In genomic region chr5:139419226-139419625, GRCh38 we compare ENCODE assay signal across 25 cellular contexts. TPM values are rescaled to one million over a fixed set of nuclear protein-coding genes. Genes with fewer than 3 reads are reported as not detected.
DNase-seq lines count a peak whose midpoint lies in the region; ATAC-seq and TF ChIP-seq lines count a peak whose summit lies in the region.
"Had no signal": no experiment of that assay in that cellular context is flagged by ENCODE, and none has a peak within 500 bp of the region (broad histone marks: within the 10 kb centered on the region; RNA-seq: fewer than 3 reads in every experiment).

No MANE protein-coding gene starts in this region.

- H3K9me3 Mint-ChIP-seq in activated CD4-positive, alpha-beta memory T cell treated with anti-CD3 and anti-CD28 coated beads, Interleukin-2, amount 10 ng/mL, durations not matched to agents 7 days and 5 days = no peaks in the 10 kb centered on the region
- H3K9me3 Mint-ChIP-seq: CD4-positive, CD25-positive, alpha-beta regulatory T cell; natural killer cell treated with Interleukin-12 subunit alpha and Interleukin-12 subunit beta and Interleukin-15 and Interleukin-18, amount 100 ng/mL, for 72 hours had no signal

- peaks cover 6 to 40% (median 18%) of the 10 kb centered on the region in 11 experiments; a peak in 18 of 22 replicates for H3K36me3 ChIP-seq in BLaER1 treated with 17β-estradiol and CSF1 and Interleukin-3, amounts not matched to agents 10 nM and 100 nM
- H3K36me3 ChIP-seq in heart left ventricle (peaks cover 0 to 51% (median 42%) of the 10 kb centered on the region in 9 donors), mucosa of rectum (ENCODE audit: control insufficient read depth in 2 of 2, insufficient read depth in 2 of 2, low read length in 2 of 2) (peaks cover 0 to 3% of the 10 kb centered on the region in 2 donors), tibial artery (peaks cover 6 to 34% (median 24%) of the 10 kb centered on the region in 3 donors)
- H3K36me3 ChIP-seq: pancreas had no signal

- H3K4me3 Mint-ChIP-seq in activated CD4-positive, alpha-beta memory T cell treated with anti-CD3 and anti-CD28 coated beads, Interleukin-2, amount 10 ng/mL, durations not matched to agents 7 days and 5 days = no peak overlapping the region
- H3K4me3 Mint-ChIP-seq: CD4-positive, CD25-positive, alpha-beta regulatory T cell; natural killer cell treated with Interleukin-12 subunit alpha and Interleukin-12 subunit beta and Interleukin-15 and Interleukin-18, amount 100 ng/mL, for 72 hours had no signal

- DNase-seq in activated CD4-positive, alpha-beta memory T cell treated with anti-CD3 and anti-CD28 coated beads, Interleukin-2, amount 10 ng/mL, durations not matched to agents 7 days and 5 days = no peak
- DNase-seq in heart left ventricle (no peak), NCI-H2081 (lab: John Stamatoyannopoulos, UW) (no peak), HUDEP-2 (lab: John Stamatoyannopoulos, UW; ENCODE audit: unreplicated experiment in 76 of 76) (no peak), retina (no peak), tibial artery (no peak)
- DNase-seq: activated CD4-positive, alpha-beta T cell treated with anti-CD3 and anti-CD28 coated beads, Interleukin-2, amount 50 U/mL, for 1 hour; amniotic stem cell; CD4-positive, CD25-positive, alpha-beta regulatory T cell; effector CD4-positive, alpha-beta T cell; esophagus squamous epithelium; IMR-90; kidney glomerular epithelial cell; NCI-H1105 treated with DMSO at 0.1 percent for 48 hours; NCI-H2029 treated with DMSO at 0.1 percent for 48 hours; pancreas; SHP77 treated with DMSO at 0.1 percent for 48 hours; stimulated activated CD8-positive, alpha-beta memory T cell treated with anti-CD3 and anti-CD28 coated beads, Interleukin-4, amount 100 ng/mL, for 48 hours; substantia nigra had no signal

- peak overlapping the region in 8 of 11 experiments; percentile 8 to 32 (median 20); a peak in 10 of 22 replicates for H3K9ac ChIP-seq in BLaER1 treated with 17β-estradiol and CSF1 and Interleukin-3, amounts not matched to agents 10 nM and 100 nM
- H3K9ac ChIP-seq in mucosa of rectum (ENCODE audit: low read depth in 1 of 2, low read length in 2 of 2) = peak overlapping the region in 1 of 2 donors; percentile 8

- intact Hi-C loops in heart left ventricle (cut with DNase I) (no loop called here), tibial artery (cut with DNase I; ENCODE audit: low total_unique reads) (no loop called here)

- peak overlapping the region; percentile 48 for H3K27ac Mint-ChIP-seq in activated CD4-positive, alpha-beta memory T cell treated with anti-CD3 and anti-CD28 coated beads, Interleukin-2, amount 10 ng/mL, durations not matched to agents 7 days and 5 days
- H3K27ac Mint-ChIP-seq: natural killer cell treated with Interleukin-12 subunit alpha and Interleukin-12 subunit beta and Interleukin-15 and Interleukin-18, amount 100 ng/mL, for 72 hours had no signal

- H3K9me3 ChIP-seq in BLaER1 treated with 17β-estradiol and CSF1 and Interleukin-3, amounts not matched to agents 10 nM and 100 nM (replicated peaks in 1 of 11) = no peaks in the 10 kb centered on the region; a peak in 1 of 22 replicates
- H3K9me3 ChIP-seq in heart left ventricle (no peaks in the 10 kb centered on the region), mucosa of rectum (ENCODE audit: control insufficient read depth in 2 of 2, low read length in 2 of 2) (no peaks in the 10 kb centered on the region), tibial artery (no peaks in the 10 kb centered on the region)
- H3K9me3 ChIP-seq: esophagus squamous epithelium, pancreas had no signal

- POLR2A ChIA-PET in activated CD4-positive, alpha-beta memory T cell treated with anti-CD3 and anti-CD28 coated beads, Interleukin-2, amount 10 ng/mL, durations not matched to agents 7 days and 5 days (lab: Charles Lee) = interaction anchor here (1.1 to 11.1 kb wide), 8 partner anchors 15 to 143 kb away, joined by 4 to 137 read pairs (median 9); partner anchors contain the start of genes DNAJC18, MZB1, SMIM33 and SPATA24

- H3K27me3 Mint-ChIP-seq in activated CD4-positive, alpha-beta memory T cell treated with anti-CD3 and anti-CD28 coated beads, Interleukin-2, amount 10 ng/mL, durations not matched to agents 7 days and 5 days = no peaks in the 10 kb centered on the region
- H3K27me3 Mint-ChIP-seq: CD4-positive, CD25-positive, alpha-beta regulatory T cell; natural killer cell treated with Interleukin-12 subunit alpha and Interleukin-12 subunit beta and Interleukin-15 and Interleukin-18, amount 100 ng/mL, for 72 hours had no signal

- no peaks in the 10 kb centered on the region for H3K27me3 ChIP-seq in BLaER1 treated with 17β-estradiol and CSF1 and Interleukin-3, amounts not matched to agents 10 nM and 100 nM
- H3K27me3 ChIP-seq in heart left ventricle (no peaks in the 10 kb centered on the region), mucosa of rectum (ENCODE audit: control insufficient read depth in 2 of 2, insufficient read depth in 2 of 2, low read length in 2 of 2) (no peaks in the 10 kb centered on the region), tibial artery (no peaks in the 10 kb centered on the region)
- H3K27me3 ChIP-seq: esophagus squamous epithelium, pancreas had no signal

- no peaks in the 10 kb centered on the region for H4K20me1 ChIP-seq in BLaER1 treated with 17β-estradiol and CSF1 and Interleukin-3, amounts not matched to agents 10 nM and 100 nM

- H3K4me2 ChIP-seq in BLaER1 treated with 17β-estradiol and CSF1 and Interleukin-3, amounts not matched to agents 10 nM and 100 nM = peak overlapping the region; percentile 1 to 86 (median 69); a peak in 18 of 22 replicates

- CTCF ChIA-PET in activated CD4-positive, alpha-beta memory T cell treated with anti-CD3 and anti-CD28 coated beads, Interleukin-2, amount 10 ng/mL, durations not matched to agents 7 days and 5 days (lab: Charles Lee) = interaction anchor here (0.6 to 9.4 kb wide), 9 partner anchors 9 to 202 kb away, joined by 3 to 329 read pairs (median 4); partner anchors contain the start of genes DNAJC18 and STING1

- TF ChIP-seq CTCF in heart left ventricle (IDR thresholded peaks at IDR 0.05) = no peak
- TF ChIP-seq CTCF in tibial artery (IDR thresholded peaks at IDR 0.05) = no peak

- H3K27ac ChIP-seq in BLaER1 treated with 17β-estradiol and CSF1 and Interleukin-3, amounts not matched to agents 10 nM and 100 nM = peak overlapping the region in 5 of 11 experiments; percentile 4 to 33 (median 22); a peak in 6 of 22 replicates
- H3K27ac ChIP-seq in heart left ventricle (peak overlapping the region; percentile 81 to 96 (median 91)), mucosa of rectum (ENCODE audit: low read depth in 2 of 2, low read length in 2 of 2) (peak overlapping the region; percentile 48 to 81), tibial artery (peak overlapping the region in 1 of 2 donors; percentile 75)
- H3K27ac ChIP-seq: pancreas had no signal

- 40 to 53% (median 45%) methylated on average over 7 of the region's 7 CpGs for WGBS in heart left ventricle, 4 donors

- no peak for TF ChIP-seq POLR2A in heart left ventricle (IDR thresholded peaks at IDR 0.05)

- peaks cover 75% of the 10 kb centered on the region for H3K4me1 Mint-ChIP-seq in activated CD4-positive, alpha-beta memory T cell treated with anti-CD3 and anti-CD28 coated beads, Interleukin-2, amount 10 ng/mL, durations not matched to agents 7 days and 5 days

- peaks cover 58 to 83% (median 66%) of the 10 kb centered on the region in 10 experiments for H3K4me1 ChIP-seq in BLaER1 treated with 17β-estradiol and CSF1 and Interleukin-3, amounts not matched to agents 10 nM and 100 nM
- peaks cover 18 to 70% (median 58%) of the 10 kb centered on the region in 12 donors for H3K4me1 ChIP-seq in heart left ventricle
- H3K4me1 ChIP-seq in mucosa of rectum (ENCODE audit: control insufficient read depth in 2 of 2, insufficient read depth in 2 of 2, low read length in 2 of 2) = peaks cover 21 to 52% of the 10 kb centered on the region in 2 donors
- peaks cover 0 to 41% (median 23%) of the 10 kb centered on the region in 4 donors for H3K4me1 ChIP-seq in tibial artery
- H3K4me1 ChIP-seq: pancreas had no signal

- no peak overlapping the region for H3K4me3 ChIP-seq in BLaER1 treated with 17β-estradiol and CSF1 and Interleukin-3, amounts not matched to agents 10 nM and 100 nM
- no peak overlapping the region for H3K4me3 ChIP-seq in heart left ventricle
- H3K4me3 ChIP-seq in mucosa of rectum (ENCODE audit: low read length in 2 of 2) = no peak overlapping the region
- H3K4me3 ChIP-seq in tibial artery = no peak overlapping the region
- H3K4me3 ChIP-seq: esophagus squamous epithelium, pancreas had no signal

- peaks cover 31% of the 10 kb centered on the region for H3K36me3 Mint-ChIP-seq in activated CD4-positive, alpha-beta memory T cell treated with anti-CD3 and anti-CD28 coated beads, Interleukin-2, amount 10 ng/mL, durations not matched to agents 7 days and 5 days (ENCODE audit: low read depth)
- H3K36me3 Mint-ChIP-seq: natural killer cell treated with Interleukin-12 subunit alpha and Interleukin-12 subunit beta and Interleukin-15 and Interleukin-18, amount 100 ng/mL, for 72 hours had no signal

- ATAC-seq in heart left ventricle = peak in 1 of 4 donors; percentile 1
- ATAC-seq: natural killer cell treated with Interleukin-12 subunit alpha and Interleukin-12 subunit beta and Interleukin-15 and Interleukin-18, amount 100 ng/mL, for 72 hours; pancreas; sciatic nerve had no signal

RNA-seq across cellular contexts. Expression of gene SPATA24, which starts 15.3 kb away (rescaled TPM):
- 1 to 10 TPM; 9.4 to 9.5 TPM for total RNA-seq in activated CD4-positive, alpha-beta memory T cell treated with anti-CD3 and anti-CD28 coated beads, Interleukin-2, amount 10 ng/mL, durations not matched to agents 7 days and 5 days
- total RNA-seq in heart left ventricle = 10 to 100 TPM; 10.7 to 25.9 (median 16.0) TPM
- 10 to 100 TPM; 12.6 to 37.8 TPM for polyA plus RNA-seq in heart left ventricle

RNA-seq across cellular contexts. Expression of gene DNAJC18, which starts 20.1 kb away (rescaled TPM):
- 10 to 100 TPM; 16.1 to 17.0 TPM for total RNA-seq in activated CD4-positive, alpha-beta memory T cell treated with anti-CD3 and anti-CD28 coated beads, Interleukin-2, amount 10 ng/mL, durations not matched to agents 7 days and 5 days
- 10 to 100 TPM in 5 of 9 donors, 1 to 10 TPM in 4; 4.8 to 17.8 (median 14.2) TPM for total RNA-seq in heart left ventricle
- polyA plus RNA-seq in heart left ventricle = 1 to 10 TPM; 4.0 to 4.7 TPM

RNA-seq across cellular contexts. Expression of gene PROB1, which starts 24.3 kb away (rescaled TPM):
- total RNA-seq in activated CD4-positive, alpha-beta memory T cell treated with anti-CD3 and anti-CD28 coated beads, Interleukin-2, amount 10 ng/mL, durations not matched to agents 7 days and 5 days = 1 to 10 TPM; 5.5 TPM
- total RNA-seq in heart left ventricle = 10 to 100 TPM; 26.6 to 63.4 (median 38.1) TPM
- polyA plus RNA-seq in heart left ventricle = 10 to 100 TPM; 18.9 to 34.3 TPM

RNA-seq across cellular contexts. Expression of gene MZB1, which starts 29.5 kb away (rescaled TPM):
- 10 to 100 TPM; 48.1 TPM for total RNA-seq in activated CD4-positive, alpha-beta memory T cell treated with anti-CD3 and anti-CD28 coated beads, Interleukin-2, amount 10 ng/mL, durations not matched to agents 7 days and 5 days
- 1 to 10 TPM in 3 of 9 donors, under 1 TPM in 4, not detected in 2; 0.31 to 5.2 (median 0.97) TPM for total RNA-seq in heart left ventricle
- polyA plus RNA-seq in heart left ventricle = under 1 TPM; 0.33 to 0.72 TPM
- total RNA-seq: G401, H7, IMR-90 had no signal
- polyA plus RNA-seq: IMR-90 had no signal

RNA-seq across cellular contexts. Expression of gene SLC23A1, which starts 36.1 kb away (rescaled TPM):
- 1 to 10 TPM; 1.0 to 1.8 TPM for total RNA-seq in activated CD4-positive, alpha-beta memory T cell treated with anti-CD3 and anti-CD28 coated beads, Interleukin-2, amount 10 ng/mL, durations not matched to agents 7 days and 5 days
- total RNA-seq in heart left ventricle = not detected
- polyA plus RNA-seq in heart left ventricle = not detected
- total RNA-seq: CD4-positive, CD25-positive, alpha-beta regulatory T cell; G401; H7; IMR-90; sciatic nerve had no signal
- polyA plus RNA-seq: IMR-90 had no signal

Comparison
In these comparisons a context has a peak if more than half of its experiments do, and no peak if none do; other contexts are left out.
1. RNA of gene PROB1, which starts 24.3 kb away (total RNA-seq): 26.6 to 63.4 TPM in heart left ventricle; 5.5 TPM in activated CD4-positive, alpha-beta memory T cell treated with anti-CD3 and anti-CD28 coated beads, Interleukin-2, amount 10 ng/mL, durations not matched to agents 7 days and 5 days; every median in the first group is over 4 times any median in the second.